In genomic region chr14:39268393-39268792, GRCh38 we compare ENCODE assay signal across 8 cellular contexts. TPM values are rescaled to one million over a fixed set of nuclear protein-coding genes. Genes with fewer than 3 reads are reported as not detected.
DNase-seq lines count a peak whose midpoint lies in the region; ATAC-seq and TF ChIP-seq lines count a peak whose summit lies in the region.

No MANE protein-coding gene starts in this region.

- H3K4me1 ChIP-seq in CD8-positive, alpha-beta T cell (ENCODE audit: insufficient read depth, low read length), result peaks cover 35% of the 10 kb centered on the region
- H3K4me1 ChIP-seq in KMS-11 (ENCODE audit: low read depth, poor library complexity, severe bottlenecking) (peaks cover 49% of the 10 kb centered on the region), iPS-18a (ENCODE audit: control insufficient read depth, low read depth, low read length) (peaks cover 6% of the 10 kb centered on the region), suprapubic skin (peaks cover 32% of the 10 kb centered on the region)

- peak overlapping the region; percentile 96 for H3K27ac ChIP-seq in CD8-positive, alpha-beta T cell (ENCODE audit: low read depth, low read length)
- peak overlapping the region; percentile 92; the same call in 1 of the 2 replicates for H3K27ac ChIP-seq in KMS-11
- H3K27ac ChIP-seq in iPS-18a (ENCODE audit: low read length), result no peak overlapping the region
- H3K27ac ChIP-seq in suprapubic skin, result no peak overlapping the region

- TF ChIP-seq CTCF in CD8-positive, alpha-beta T cell (IDR thresholded peaks at IDR 0.05), result no peak
- TF ChIP-seq CTCF in KMS-11 (conservative IDR thresholded peaks at IDR 0.05; ENCODE audit: low read depth, low read length), result no peak
- TF ChIP-seq CTCF in suprapubic skin (IDR thresholded peaks at IDR 0.05), result no peak

- peak overlapping the region; percentile 76 for H3K4me2 ChIP-seq in KMS-11

- intact Hi-C loops in CD8-positive, alpha-beta T cell (cut with DNase I, micrococcal nuclease), result loop anchor here (2.0 to 5.0 kb wide), 3 partner anchors 14 to 156 kb away; partner anchors contain the start of genes GEMIN2 (in 1 of the 2) and MIA2 (in 1 of the 2)
- intact Hi-C loops in posterior vena cava (cut with DNase I), result no loop called here

- H3K9ac ChIP-seq in KMS-11 (peak overlapping the region; percentile 83; the same call in 1 of the 2 replicates), iPS-18a (ENCODE audit: low read length) (no peak overlapping the region)

- H3K27me3 Mint-ChIP-seq in CD8-positive, alpha-beta T cell (ENCODE audit: low read depth), result no peaks in the 10 kb centered on the region
- H3K27me3 Mint-ChIP-seq in activated CD4-positive, alpha-beta memory T cell treated with anti-CD3 and anti-CD28 coated beads, Interleukin-2, amount 10 ng/mL, durations not matched to agents 7 days and 5 days, result no peaks in the 10 kb centered on the region

- peak overlapping the region; percentile 98 for H3K27ac Mint-ChIP-seq in CD8-positive, alpha-beta T cell
- H3K27ac Mint-ChIP-seq in activated CD4-positive, alpha-beta memory T cell treated with anti-CD3 and anti-CD28 coated beads, Interleukin-2, amount 10 ng/mL, durations not matched to agents 7 days and 5 days, result peak overlapping the region; percentile 94

- TF ChIP-seq POLR2A in suprapubic skin (IDR thresholded peaks at IDR 0.05), result no peak

- H3K27me3 ChIP-seq in CD8-positive, alpha-beta T cell (ENCODE audit: insufficient read depth, low read length), result no peaks in the 10 kb centered on the region
- H3K27me3 ChIP-seq in KMS-11 (ENCODE audit: insufficient read depth, low read depth), result no peaks in the 10 kb centered on the region
- H3K27me3 ChIP-seq in iPS-18a (ENCODE audit: control insufficient read depth, insufficient read depth, low read length), result peaks cover 10% of the 10 kb centered on the region
- H3K27me3 ChIP-seq in suprapubic skin, result no peaks in the 10 kb centered on the region

- CTCF ChIA-PET in CD8-positive, alpha-beta T cell (lab: Charles Lee), result no interaction called here
- CTCF ChIA-PET in activated CD4-positive, alpha-beta memory T cell treated with anti-CD3 and anti-CD28 coated beads, Interleukin-2, amount 10 ng/mL, durations not matched to agents 7 days and 5 days (lab: Charles Lee), result interaction anchor here (1.3 kb wide), 1 partner anchor 158 kb away, joined by 5 read pairs; no protein-coding TSS in a partner anchor

- POLR2A ChIA-PET in CD8-positive, alpha-beta T cell (lab: Charles Lee), result interaction anchor here (1.0 to 3.7 kb wide), 5 partner anchors 39 to 164 kb away, joined by 3 to 51 read pairs (median 5); partner anchors contain the start of genes FBXO33, PNN and TRAPPC6B
- POLR2A ChIA-PET in activated CD4-positive, alpha-beta memory T cell treated with anti-CD3 and anti-CD28 coated beads, Interleukin-2, amount 10 ng/mL, durations not matched to agents 7 days and 5 days (lab: Charles Lee), result interaction anchor here (0.7 to 5.0 kb wide), 7 partner anchors 38 to 183 kb away, joined by 4 to 76 read pairs (median 28); partner anchors contain the start of genes FBXO33, GEMIN2, PNN and TRAPPC6B

- H3K9me3 Mint-ChIP-seq in CD8-positive, alpha-beta T cell, result no peaks in the 10 kb centered on the region
- H3K9me3 Mint-ChIP-seq in activated CD4-positive, alpha-beta memory T cell treated with anti-CD3 and anti-CD28 coated beads, Interleukin-2, amount 10 ng/mL, durations not matched to agents 7 days and 5 days, result peaks cover 8% of the 10 kb centered on the region

- peak overlapping the region; percentile 92 for H3K4me3 Mint-ChIP-seq in CD8-positive, alpha-beta T cell
- peak overlapping the region; percentile 73 for H3K4me3 Mint-ChIP-seq in activated CD4-positive, alpha-beta memory T cell treated with anti-CD3 and anti-CD28 coated beads, Interleukin-2, amount 10 ng/mL, durations not matched to agents 7 days and 5 days

- ATAC-seq in CD8-positive, alpha-beta T cell, result no peak
- no peak for ATAC-seq in HG02623 (IDR thresholded peaks at IDR 0.05; ENCODE audit: unreplicated experiment)

- no peaks in the 10 kb centered on the region for H3K36me3 ChIP-seq in CD8-positive, alpha-beta T cell (ENCODE audit: insufficient read depth, low read length)
- no peaks in the 10 kb centered on the region for H3K36me3 ChIP-seq in KMS-11 (ENCODE audit: insufficient read depth)
- H3K36me3 ChIP-seq in iPS-18a (ENCODE audit: control insufficient read depth, low read depth, low read length), result no peaks in the 10 kb centered on the region
- no peaks in the 10 kb centered on the region for H3K36me3 ChIP-seq in suprapubic skin

- no peak for TF ChIP-seq EP300 in suprapubic skin (IDR thresholded peaks at IDR 0.05)

- H4K20me1 ChIP-seq in KMS-11 (ENCODE audit: insufficient read depth), result no peaks in the 10 kb centered on the region

- WGBS in suprapubic skin, result 13% methylated on average over 2 of the region's 2 CpGs

- no peaks in the 10 kb centered on the region for H3K9me3 ChIP-seq in CD8-positive, alpha-beta T cell (ENCODE audit: low read length)
- H3K9me3 ChIP-seq in iPS-18a (ENCODE audit: control insufficient read depth, low read depth, low read length) (peaks cover 2% of the 10 kb centered on the region), suprapubic skin (no peaks in the 10 kb centered on the region)

- H3K4me1 Mint-ChIP-seq in CD8-positive, alpha-beta T cell (ENCODE audit: low read depth), result peaks cover 67% of the 10 kb centered on the region
- peaks cover 56% of the 10 kb centered on the region for H3K4me1 Mint-ChIP-seq in activated CD4-positive, alpha-beta memory T cell treated with anti-CD3 and anti-CD28 coated beads, Interleukin-2, amount 10 ng/mL, durations not matched to agents 7 days and 5 days

- no peak overlapping the region for H2AFZ ChIP-seq in KMS-11 (ENCODE audit: low read depth)

- H3K4me3 ChIP-seq in CD8-positive, alpha-beta T cell (ENCODE audit: low read depth, low read length), result peak overlapping the region; percentile 98
- H3K4me3 ChIP-seq in KMS-11 (IDR thresholded peaks at IDR 0.05; ENCODE audit: insufficient read depth, low read depth, low read length) (no peak overlapping the region), iPS-18a (ENCODE audit: low read length) (peak overlapping the region; percentile 95), suprapubic skin (peak overlapping the region; percentile 87)

- peaks cover 64% of the 10 kb centered on the region for H3K79me2 ChIP-seq in KMS-11 (ENCODE audit: insufficient read depth, low read depth)

- no peak for DNase-seq in CD8-positive, alpha-beta T cell
- no peak for DNase-seq in activated CD4-positive, alpha-beta memory T cell treated with anti-CD3 and anti-CD28 coated beads, Interleukin-2, amount 10 ng/mL, durations not matched to agents 7 days and 5 days
- DNase-seq in suprapubic skin (ENCODE audit: low spot score in 2 of 2) (no peak), AG08395 (ENCODE audit: low spot score) (no peak), posterior vena cava (ENCODE audit: low spot score) (no peak)

- H3K36me3 Mint-ChIP-seq in CD8-positive, alpha-beta T cell, result peaks cover 11% of the 10 kb centered on the region
- peaks cover 39% of the 10 kb centered on the region for H3K36me3 Mint-ChIP-seq in activated CD4-positive, alpha-beta memory T cell treated with anti-CD3 and anti-CD28 coated beads, Interleukin-2, amount 10 ng/mL, durations not matched to agents 7 days and 5 days (ENCODE audit: low read depth)

RNA-seq across cellular contexts. Expression of gene MIA2, which starts 34.7 kb away (rescaled TPM):
- 10 to 100 TPM; 16.7 to 19.1 TPM for total RNA-seq in CD8-positive, alpha-beta T cell
- 10 to 100 TPM; 30.8 to 33.0 TPM for total RNA-seq in activated CD4-positive, alpha-beta memory T cell treated with anti-CD3 and anti-CD28 coated beads, Interleukin-2, amount 10 ng/mL, durations not matched to agents 7 days and 5 days
- total RNA-seq in suprapubic skin (10 to 100 TPM; 15.3 to 19.4 (median 18.0) TPM), posterior vena cava (10 to 100 TPM; 19.9 to 21.1 TPM)

Comparison
In these comparisons a context has a peak if more than half of its experiments do, and no peak if none do; other contexts are left out.
1. H3K27ac ChIP-seq: peak in CD8-positive, alpha-beta T cell (single experiment) and KMS-11 (single experiment); none in iPS-18a (single experiment) and suprapubic skin (single experiment).
2. intact Hi-C loops: an anchor here in CD8-positive, alpha-beta T cell (2.0 to 5.0 kb wide); none called in posterior vena cava.